Comparison of ENCODE assay signal across 1 cellular context in the genomic region with DNA sequence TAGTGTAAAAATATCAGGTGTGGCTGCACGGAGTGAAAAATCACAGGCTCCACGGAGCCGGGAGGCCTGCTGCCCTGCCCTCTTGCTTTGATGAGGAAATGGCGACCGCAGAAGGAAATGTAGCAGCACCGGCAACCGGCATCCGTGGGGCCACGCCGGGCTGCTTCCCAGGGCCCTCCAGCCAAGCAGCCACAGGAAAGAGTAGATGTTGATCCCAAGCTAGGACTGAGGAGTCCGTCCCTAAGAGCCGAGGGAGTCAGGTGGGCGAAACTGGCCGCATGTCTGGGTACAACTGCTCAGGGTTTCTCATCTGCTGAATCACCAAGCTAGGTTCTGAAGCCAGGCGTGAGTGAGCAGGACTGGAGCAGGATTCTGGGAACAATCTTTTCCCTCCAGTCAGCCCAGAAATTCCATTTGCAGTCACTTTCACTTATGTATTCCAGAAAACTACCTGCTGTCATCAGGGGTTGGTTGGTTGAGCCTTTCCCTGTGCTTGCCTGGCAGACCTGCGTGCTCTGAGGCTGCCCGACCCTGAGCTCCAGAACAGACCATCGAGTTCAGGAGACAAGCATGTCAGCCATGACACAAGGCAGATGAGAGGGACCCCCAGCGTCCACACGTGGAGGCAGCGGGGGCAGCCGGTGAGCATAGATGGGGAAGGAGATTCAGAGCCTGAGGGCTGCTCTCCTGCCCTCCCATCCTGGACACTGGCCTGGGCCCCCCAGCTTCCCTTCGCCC.
TF ChIP-seq lines count a peak whose summit lies in the region.

No MANE protein-coding gene starts in this region.

TF ChIP-seq in HCT116, 20 proteins besides CTCF, POLR2A, EP300 and RAD21 (continued from another document):
- TF ChIP-seq YY1 (IDR thresholded peaks at IDR 0.05; ENCODE audit: extremely low read depth, insufficient replicate concordance, low read depth, low read length) (no peak), CEBPB (IDR thresholded peaks at IDR 0.05; ENCODE audit: low read depth) (no peak), CBX3 (IDR thresholded peaks at IDR 0.05; ENCODE audit: low read depth) (no peak), SRF (IDR thresholded peaks at IDR 0.05; ENCODE audit: low read depth) (no peak), SIN3A (IDR thresholded peaks at IDR 0.05; ENCODE audit: low read depth) (no peak), EZH2 (IDR thresholded peaks at IDR 0.05) (no peak), EGR1 (IDR thresholded peaks at IDR 0.05; ENCODE audit: low read depth) (no peak)
- TF ChIP-seq, protein P1, sequence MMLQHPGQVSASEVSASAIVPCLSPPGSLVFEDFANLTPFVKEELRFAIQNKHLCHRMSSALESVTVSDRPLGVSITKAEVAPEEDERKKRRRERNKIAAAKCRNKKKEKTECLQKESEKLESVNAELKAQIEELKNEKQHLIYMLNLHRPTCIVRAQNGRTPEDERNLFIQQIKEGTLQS (IDR thresholded peaks at IDR 0.05) = no peak
TF ChIP-seq in HCT116: peak in this region for 0.
